ENCODE assay signal across 15 cellular contexts in the genomic region with DNA sequence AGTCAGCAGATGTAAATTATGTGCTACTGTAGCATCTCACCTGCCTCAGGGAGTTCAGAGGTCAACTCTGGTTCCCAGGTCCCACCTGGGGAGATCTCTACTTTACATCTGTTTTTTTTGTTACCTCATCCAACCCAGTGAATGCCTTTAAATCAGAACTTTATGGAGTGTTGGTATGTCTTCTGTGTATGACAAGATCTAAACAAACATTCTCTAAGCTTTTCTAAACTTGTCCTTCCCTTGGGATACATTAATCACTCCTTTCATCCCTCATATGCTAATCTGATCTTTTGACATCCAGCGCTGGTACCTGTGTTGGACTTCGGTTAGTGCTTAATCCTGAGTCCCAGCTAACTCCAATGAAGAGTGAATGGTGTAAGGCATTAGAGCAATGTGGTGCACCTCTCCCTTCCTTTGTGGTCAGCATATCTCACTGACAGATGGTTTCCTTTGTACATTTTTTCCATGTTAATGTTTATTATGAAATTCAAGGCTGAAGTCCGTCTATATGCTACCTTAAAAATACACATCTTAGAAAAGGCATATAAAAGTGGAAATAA.
DNase-seq lines count a peak whose midpoint lies in the region; ATAC-seq, FAIRE-seq and TF ChIP-seq lines count a peak whose summit lies in the region.
"Had no signal": no experiment of that assay in that cellular context is flagged by ENCODE, and none has a peak within 500 bp of the region (broad histone marks: within the 10 kb centered on the region; RNA-seq: fewer than 3 reads in every experiment).

No MANE protein-coding gene starts in this region.

- H3K4me2 ChIP-seq in HepG2 (ENCODE audit: low read depth, low read length) = no peak overlapping the region

- TF ChIP-seq EP300 in HepG2 (IDR thresholded peaks at IDR 0.05; ENCODE audit: low read depth in 2 of 2, low read length in 2 of 2) (no peak), HepG2 (CRISPR knock-in tag; IDR thresholded peaks at IDR 0.05; ENCODE audit: borderline replicate concordance) (no peak)

- TF ChIP-seq POLR2A in HepG2 (IDR thresholded peaks at IDR 0.05; ENCODE audit: insufficient read depth in 1 of 2, low read depth in 2 of 2, low read length in 2 of 2) = no peak
- no peak for TF ChIP-seq POLR2A in right lobe of liver (IDR thresholded peaks at IDR 0.05)

- intact Hi-C loops in HepG2 (cut with micrococcal nuclease; ENCODE audit: unreplicated experiment) = no loop called here
- intact Hi-C loops in right lobe of liver (cut with DNase I) = no loop called here

- FAIRE-seq in HepG2 (lab: Jason Lieb, UNC) = no peak

- no peak overlapping the region for H2AFZ ChIP-seq in HepG2 (ENCODE audit: low read length)

- no peaks in the 10 kb centered on the region for H4K20me1 ChIP-seq in HepG2 (ENCODE audit: insufficient read depth, low read length)

- peak; percentile 23 for DNase-seq in HepG2 (ENCODE audit: low spot score)
- DNase-seq in right lobe of liver = no peak
- peak; percentile 30 to 82 for DNase-seq in dermis microvascular lymphatic vessel endothelial cell (ENCODE audit: low read depth in 2 of 2)
- DNase-seq in NCI-H2171 (lab: John Stamatoyannopoulos, UW) = no peak
- DNase-seq in NCI-H2227 (lab: John Stamatoyannopoulos, UW; ENCODE audit: unreplicated experiment) = no peak
- DNase-seq: ACHN; activated CD8-positive, alpha-beta memory T cell treated with anti-CD3 and anti-CD28 coated beads, Interleukin-2, amount 50 U/mL, for 4 hours; gastrocnemius medialis; NCI-H69; SHP77; stimulated activated CD4-positive, alpha-beta T cell treated with anti-CD3 and anti-CD28 coated beads, Interleukin-1b, Interleukin-23, amount 100 ng/mL, for 48 hours had no signal

- H3K27ac ChIP-seq in HepG2 (ENCODE audit: extremely low read length, insufficient read depth, low read length) = no peak overlapping the region
- H3K27ac ChIP-seq in right lobe of liver = no peak overlapping the region
- H3K27ac ChIP-seq: gastrocnemius medialis, VCaP had no signal

- ATAC-seq in HepG2 (no peak), right lobe of liver (no peak), SK-N-SH treated with all-trans-retinoic acid at 6 μM for 48 hours (peak; percentile 66; the same call in 2 of the 3 replicates), HG03175 (IDR thresholded peaks at IDR 0.05; ENCODE audit: unreplicated experiment) (no peak), GM19395 (IDR thresholded peaks at IDR 0.05; ENCODE audit: unreplicated experiment) (no peak)
- ATAC-seq: gastrocnemius medialis had no signal

- H3K4me3 ChIP-seq in HepG2 (replicated peaks in 1 of 3; ENCODE audit: insufficient read depth in 1 of 3, low read depth in 2 of 3, low read length in 3 of 3) (no peak overlapping the region), right lobe of liver (no peak overlapping the region)
- H3K4me3 ChIP-seq: gastrocnemius medialis had no signal

- no peaks in the 10 kb centered on the region for H3K79me2 ChIP-seq in HepG2 (ENCODE audit: insufficient read depth, low read length)

- no peaks in the 10 kb centered on the region for H3K4me1 ChIP-seq in HepG2 (ENCODE audit: insufficient read depth, low read length)
- no peaks in the 10 kb centered on the region for H3K4me1 ChIP-seq in right lobe of liver
- H3K4me1 ChIP-seq: gastrocnemius medialis had no signal

- in situ Hi-C loops in HepG2 (cut with HindIII; ENCODE audit: extremely low pct_ligation_motif_present, low pct_unique_long_range_greater_than_20kb) = no loop called here

- no peaks in the 10 kb centered on the region for H3K27me3 ChIP-seq in HepG2 (ENCODE audit: control insufficient read depth in 1 of 2, insufficient read depth in 2 of 2, low read length in 2 of 2)
- H3K27me3 ChIP-seq in right lobe of liver = no peaks in the 10 kb centered on the region
- H3K27me3 ChIP-seq: gastrocnemius medialis had no signal

- WGBS in HepG2 (ENCODE audit: low lambda C conversion rate) = 81% methylated on average over 3 of the region's 3 CpGs
- 63% methylated on average over 3 of the region's 3 CpGs for WGBS in right lobe of liver (ENCODE audit: insufficient coverage, low coverage, low lambda C conversion rate, missing lambda C conversion rate)

- CTCF ChIA-PET in HepG2 (lab: Yijun Ruan, JAX; ENCODE audit: low intra/inter-chr PET ratio, low total read pairs) = no interaction called here

- POLR2A ChIA-PET in HepG2 (lab: Yijun Ruan, JAX) = no interaction called here

- TF ChIP-seq CTCF in HepG2 (CRISPR knock-in tag; IDR thresholded peaks at IDR 0.05) = no peak
- TF ChIP-seq CTCF in right lobe of liver (IDR thresholded peaks at IDR 0.05) = no peak

- H3K36me3 ChIP-seq in HepG2 (replicated peaks in 1 of 2; ENCODE audit: control insufficient read depth in 1 of 2, insufficient read depth in 2 of 2, low read length in 2 of 2) (no peaks in the 10 kb centered on the region), right lobe of liver (no peaks in the 10 kb centered on the region)
- H3K36me3 ChIP-seq: gastrocnemius medialis had no signal

- H3K9ac ChIP-seq in HepG2 (ENCODE audit: insufficient read depth, low read depth, low read length) = no peak overlapping the region

- BruUV-seq in HepG2 (replicated peaks; lab: Mats Ljungman, UMichigan) = no TSS peak

- TF ChIP-seq RAD21 in HepG2 (CRISPR knock-in tag; IDR thresholded peaks at IDR 0.05) = no peak

- no peaks in the 10 kb centered on the region for H3K9me3 ChIP-seq in HepG2 (ENCODE audit: low read length)
- H3K9me3 ChIP-seq in right lobe of liver = no peaks in the 10 kb centered on the region
- H3K9me3 ChIP-seq: gastrocnemius medialis had no signal

TF ChIP-seq in HepG2, 621 proteins besides CTCF, POLR2A, EP300 and RAD21 (continues in another document):
- TF ChIP-seq NR2F1 (CRISPR knock-in tag; IDR thresholded peaks at IDR 0.05) (no peak), ZNF556 (CRISPR knock-in tag; IDR thresholded peaks at IDR 0.05; ENCODE audit: borderline replicate concordance) (no peak), SNAI1 (CRISPR knock-in tag; IDR thresholded peaks at IDR 0.05; ENCODE audit: borderline replicate concordance) (no peak), HNRNPL (IDR thresholded peaks at IDR 0.05; ENCODE audit: low read depth, low read length) (no peak), EEA1 (CRISPR knock-in tag; IDR thresholded peaks at IDR 0.05; ENCODE audit: borderline replicate concordance) (no peak)
- TF ChIP-seq, protein P1, sequence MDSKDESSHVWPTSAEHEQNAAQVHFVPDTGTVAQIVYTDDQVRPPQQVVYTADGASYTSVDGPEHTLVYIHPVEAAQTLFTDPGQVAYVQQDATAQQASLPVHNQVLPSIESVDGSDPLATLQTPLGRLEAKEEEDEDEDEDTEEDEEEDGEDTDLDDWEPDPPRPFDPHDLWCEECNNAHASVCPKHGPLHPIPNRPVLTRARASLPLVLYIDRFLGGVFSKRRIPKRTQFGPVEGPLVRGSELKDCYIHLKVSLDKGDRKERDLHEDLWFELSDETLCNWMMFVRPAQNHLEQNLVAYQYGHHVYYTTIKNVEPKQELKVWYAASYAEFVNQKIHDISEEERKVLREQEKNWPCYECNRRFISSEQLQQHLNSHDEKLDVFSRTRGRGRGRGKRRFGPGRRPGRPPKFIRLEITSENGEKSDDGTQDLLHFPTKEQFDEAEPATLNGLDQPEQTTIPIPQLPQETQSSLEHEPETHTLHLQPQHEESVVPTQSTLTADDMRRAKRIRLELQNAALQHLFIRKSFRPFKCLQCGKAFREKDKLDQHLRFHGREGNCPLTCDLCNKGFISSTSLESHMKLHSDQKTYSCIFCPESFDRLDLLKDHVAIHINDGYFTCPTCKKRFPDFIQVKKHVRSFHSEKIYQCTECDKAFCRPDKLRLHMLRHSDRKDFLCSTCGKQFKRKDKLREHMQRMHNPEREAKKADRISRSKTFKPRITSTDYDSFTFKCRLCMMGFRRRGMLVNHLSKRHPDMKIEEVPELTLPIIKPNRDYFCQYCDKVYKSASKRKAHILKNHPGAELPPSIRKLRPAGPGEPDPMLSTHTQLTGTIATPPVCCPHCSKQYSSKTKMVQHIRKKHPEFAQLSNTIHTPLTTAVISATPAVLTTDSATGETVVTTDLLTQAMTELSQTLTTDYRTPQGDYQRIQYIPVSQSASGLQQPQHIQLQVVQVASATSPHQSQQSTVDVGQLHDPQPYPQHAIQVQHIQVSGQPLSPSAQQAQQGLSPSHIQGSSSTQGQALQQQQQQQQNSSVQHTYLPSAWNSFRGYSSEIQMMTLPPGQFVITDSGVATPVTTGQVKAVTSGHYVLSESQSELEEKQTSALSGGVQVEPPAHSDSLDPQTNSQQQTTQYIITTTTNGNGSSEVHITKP (CRISPR knock-in tag; IDR thresholded peaks at IDR 0.05; ENCODE audit: low read depth) = no peak

TF ChIP-seq in SK-N-SH treated with all-trans-retinoic acid at 6 μM for 48 hours, 23 proteins besides CTCF, POLR2A, EP300 and RAD21 (continues in another document):
- no peak for TF ChIP-seq ZNF565 (CRISPR knock-in tag; conservative IDR thresholded peaks at IDR 0.05; ENCODE audit: low read depth)
- no peak for TF ChIP-seq SNAI2 (CRISPR knock-in tag; IDR thresholded peaks at IDR 0.05)
- TF ChIP-seq, protein P2, sequence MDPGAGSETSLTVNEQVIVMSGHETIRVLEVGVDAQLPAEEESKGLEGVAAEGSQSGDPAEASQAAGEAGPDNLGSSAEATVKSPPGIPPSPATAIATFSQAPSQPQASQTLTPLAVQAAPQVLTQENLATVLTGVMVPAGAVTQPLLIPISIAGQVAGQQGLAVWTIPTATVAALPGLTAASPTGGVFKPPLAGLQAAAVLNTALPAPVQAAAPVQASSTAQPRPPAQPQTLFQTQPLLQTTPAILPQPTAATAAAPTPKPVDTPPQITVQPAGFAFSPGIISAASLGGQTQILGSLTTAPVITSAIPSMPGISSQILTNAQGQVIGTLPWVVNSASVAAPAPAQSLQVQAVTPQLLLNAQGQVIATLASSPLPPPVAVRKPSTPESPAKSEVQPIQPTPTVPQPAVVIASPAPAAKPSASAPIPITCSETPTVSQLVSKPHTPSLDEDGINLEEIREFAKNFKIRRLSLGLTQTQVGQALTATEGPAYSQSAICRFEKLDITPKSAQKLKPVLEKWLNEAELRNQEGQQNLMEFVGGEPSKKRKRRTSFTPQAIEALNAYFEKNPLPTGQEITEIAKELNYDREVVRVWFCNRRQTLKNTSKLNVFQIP (CRISPR knock-in tag; IDR thresholded peaks at IDR 0.05; ENCODE audit: borderline replicate concordance, low read depth) = no peak
- no peak for TF ChIP-seq ESRRG (CRISPR knock-in tag; IDR thresholded peaks at IDR 0.05)
- no peak for TF ChIP-seq ZC3H10 (CRISPR knock-in tag; IDR thresholded peaks at IDR 0.05)

Comparison
In these comparisons a context has a peak if more than half of its experiments do, and no peak if none do; other contexts are left out.
1. DNase-seq: peak in HepG2 (single experiment) and dermis microvascular lymphatic vessel endothelial cell (2 of 2); none in right lobe of liver (0 of 3), NCI-H2171 (single experiment) and NCI-H2227 (single experiment).